In genomic region chr2:8533923-8534322, GRCh38 we compare ENCODE assay signal across 12 cellular contexts.
"Had no signal": no experiment of that assay in that cellular context is flagged by ENCODE, and none has a peak within 500 bp of the region (broad histone marks: within the 10 kb centered on the region; RNA-seq: fewer than 3 reads in every experiment).

No MANE protein-coding gene starts in this region.

- H3K36me3 ChIP-seq: gastroesophageal sphincter, tibial nerve had no signal

- H3K4me3 Mint-ChIP-seq: activated naive CD8-positive, alpha-beta T cell; activated T-cell treated with anti-CD3 and anti-CD28 coated beads, Interleukin-2, amount 50 U/mL, for 24 hours; naive thymus-derived CD8-positive, alpha-beta T cell had no signal

- H3K27me3 ChIP-seq: gastroesophageal sphincter, tibial nerve had no signal

- H3K27ac Mint-ChIP-seq: activated naive CD8-positive, alpha-beta T cell; activated T-cell treated with anti-CD3 and anti-CD28 coated beads, Interleukin-2, amount 50 U/mL, for 24 hours; naive thymus-derived CD8-positive, alpha-beta T cell had no signal

- H3K27ac ChIP-seq: epithelial cell of prostate had no signal

- ATAC-seq: naive thymus-derived CD8-positive, alpha-beta T cell had no signal

- H3K4me3 ChIP-seq: coronary artery, gastroesophageal sphincter, lung, skin epidermis, tibial nerve had no signal

- H3K27me3 Mint-ChIP-seq: activated naive CD8-positive, alpha-beta T cell; activated T-cell treated with anti-CD3 and anti-CD28 coated beads, Interleukin-2, amount 50 U/mL, for 24 hours had no signal

- DNase-seq: activated CD4-positive, alpha-beta T cell treated with anti-CD3 and anti-CD28 coated beads, Interleukin-2, amount 50 U/mL, for 1 hour; activated effector memory CD4-positive, alpha-beta T cell treated with Interleukin-2 at 50 U/mL for 16 hours; activated T-cell treated with anti-CD3 and anti-CD28 coated beads, Interleukin-2, amount 50 U/mL, for 24 hours; effector memory CD4-positive, alpha-beta T cell had no signal
